Comparison of ENCODE assay signal across 1 cellular context in the genomic region with DNA sequence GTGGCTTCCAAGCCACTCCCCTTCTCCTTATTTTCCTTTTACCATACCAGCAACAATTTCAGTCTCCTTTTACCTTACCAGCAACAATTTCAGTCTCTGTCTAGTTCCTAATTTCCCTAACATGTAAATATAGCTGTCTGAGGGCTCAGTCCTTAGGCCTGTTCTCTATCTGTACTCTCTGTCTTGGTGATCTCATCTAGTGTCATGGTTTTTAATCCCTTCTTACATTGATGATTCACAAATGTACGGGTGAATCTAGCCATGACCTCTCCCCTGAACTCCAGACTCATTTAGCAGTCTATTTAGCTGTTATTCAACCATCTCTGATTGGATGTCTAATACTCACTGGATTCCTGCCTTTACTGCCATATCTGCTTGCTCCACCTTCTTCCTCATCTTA.
TF ChIP-seq lines count a peak whose summit lies in the region.

No MANE protein-coding gene starts in this region.

TF ChIP-seq in SK-N-SH, 30 proteins besides CTCF, POLR2A, EP300 and RAD21 (continued from another document):
- no peak for TF ChIP-seq EZH2phosphoT487 (IDR thresholded peaks at IDR 0.05; ENCODE audit: borderline replicate concordance, low read depth)
TF ChIP-seq in SK-N-SH: peak in this region for 6.
